ENCODE assay signal across 10 cellular contexts in the genomic region with DNA sequence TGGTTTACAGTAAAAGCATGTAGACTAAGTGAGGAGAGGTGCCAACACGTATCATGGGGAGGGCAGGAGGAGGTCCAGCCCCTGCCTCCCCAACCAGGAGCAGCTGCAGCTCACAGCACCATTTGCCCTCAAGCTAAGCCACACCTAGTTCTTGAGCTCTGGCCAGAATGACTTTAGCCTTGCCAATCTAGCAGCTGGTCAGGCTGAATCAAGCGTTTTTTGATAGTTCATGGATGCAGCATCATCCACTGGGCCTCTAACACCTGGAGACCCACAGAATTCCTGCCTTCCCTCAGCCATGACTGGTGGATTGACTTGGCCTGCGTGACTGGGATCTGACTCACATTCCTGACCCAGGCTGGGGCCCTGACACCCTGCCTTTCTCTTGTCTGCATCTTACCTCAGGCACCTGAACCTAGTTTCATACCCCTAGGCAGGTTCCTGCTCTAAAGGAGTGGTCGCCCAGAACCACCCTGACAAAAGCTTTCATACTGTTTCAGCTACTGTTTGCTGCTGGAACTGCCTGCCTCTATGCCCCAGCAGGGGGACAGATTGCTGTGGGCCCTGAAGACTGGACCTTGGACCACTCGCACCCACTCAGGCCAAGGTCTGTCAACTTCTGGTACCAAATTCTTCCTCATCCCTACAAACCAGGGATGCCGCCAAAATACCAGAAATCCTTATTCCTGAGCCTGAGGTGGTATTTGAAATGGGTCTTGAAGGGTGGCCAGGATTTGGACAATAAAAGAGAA.
DNase-seq lines count a peak whose midpoint lies in the region; ATAC-seq and TF ChIP-seq lines count a peak whose summit lies in the region.
"Had no signal": no experiment of that assay in that cellular context is flagged by ENCODE, and none has a peak within 500 bp of the region (broad histone marks: within the 10 kb centered on the region; RNA-seq: fewer than 3 reads in every experiment).

No MANE protein-coding gene starts in this region.

- intact Hi-C loops in body of pancreas (cut with DNase I): no loop called here
- intact Hi-C loops in ascending aorta (cut with DNase I): no loop called here

- WGBS in body of pancreas, 2 donors: 48 to 55% methylated on average over 6 of the region's 6 CpGs

- H3K4me1 ChIP-seq in body of pancreas: peaks cover 46% of the 10 kb centered on the region
- H3K4me1 ChIP-seq in ascending aorta: no peaks in the 10 kb centered on the region
- H3K4me1 ChIP-seq: esophagus muscularis mucosa had no signal

- no peak overlapping the region for H3K4me2 ChIP-seq in neural cell (ENCODE audit: low read length)

- peak in 1 of 3 donors; percentile 41 for TF ChIP-seq POLR2A in body of pancreas (IDR thresholded peaks at IDR 0.05)

- H4K20me1 ChIP-seq in neural cell (ENCODE audit: insufficient read depth): no peaks in the 10 kb centered on the region

- H3K9me3 ChIP-seq in body of pancreas: no peaks in the 10 kb centered on the region
- H3K9me3 ChIP-seq in neural cell (ENCODE audit: low read length): no peaks in the 10 kb centered on the region
- H3K9me3 ChIP-seq in ascending aorta: no peaks in the 10 kb centered on the region
- H3K9me3 ChIP-seq: esophagus muscularis mucosa had no signal

- H3K36me3 ChIP-seq in body of pancreas (replicated peaks in 1 of 2; ENCODE audit: insufficient read depth in 1 of 2, low read depth in 2 of 2) (no peaks in the 10 kb centered on the region), neural cell (ENCODE audit: insufficient read depth, low read length) (no peaks in the 10 kb centered on the region), ascending aorta (no peaks in the 10 kb centered on the region)
- H3K36me3 ChIP-seq: esophagus muscularis mucosa had no signal

- peak; percentile 42 for DNase-seq in EL
- peak; percentile 92 for DNase-seq in NCI-H2029 (lab: John Stamatoyannopoulos, UW)
- peak; percentile 83 to 93 (median 90) for DNase-seq in body of pancreas
- no peak for DNase-seq in ascending aorta (ENCODE audit: low spot score in 2 of 2)
- DNase-seq in NCI-H187 (lab: John Stamatoyannopoulos, UW): no peak
- DNase-seq in NCI-H526 (lab: John Stamatoyannopoulos, UW): no peak
- DNase-seq: stimulated activated CD4-positive, alpha-beta T cell treated with anti-CD3 and anti-CD28 coated beads, Interleukin-4, amount 100 ng/mL, for 24 hours had no signal

- TF ChIP-seq CTCF in body of pancreas (IDR thresholded peaks at IDR 0.05) (peak in 1 of 7 experiments; percentile 6), neural cell (IDR thresholded peaks at IDR 0.05; ENCODE audit: poor library complexity, severe bottlenecking) (no peak), ascending aorta (IDR thresholded peaks at IDR 0.05) (no peak)

- H3F3A ChIP-seq in neural cell (ENCODE audit: insufficient read depth, low read length, poor library complexity, severe bottlenecking): no peaks in the 10 kb centered on the region

- no peak overlapping the region for H3K9ac ChIP-seq in neural cell (ENCODE audit: low read length)

- H3K9me2 ChIP-seq in neural cell (ENCODE audit: insufficient read depth, low read length): no peaks in the 10 kb centered on the region

- H3K79me2 ChIP-seq in neural cell (replicated peaks; ENCODE audit: insufficient read depth, low read length): no peaks in the 10 kb centered on the region

- H2AFZ ChIP-seq in neural cell (ENCODE audit: low read depth, low read length): no peak overlapping the region

- H3K27ac ChIP-seq in body of pancreas (peak overlapping the region; percentile 72 to 84 (median 80)), neural cell (ENCODE audit: low read length) (peak overlapping the region; percentile 67), ascending aorta (no peak overlapping the region)
- H3K27ac ChIP-seq: esophagus muscularis mucosa had no signal

- ATAC-seq in body of pancreas (peak; percentile 93), HG02571 (IDR thresholded peaks at IDR 0.05; ENCODE audit: unreplicated experiment) (no peak)

- H3K27me3 ChIP-seq in body of pancreas (no peaks in the 10 kb centered on the region), neural cell (ENCODE audit: insufficient read depth, low read depth, low read length) (no peaks in the 10 kb centered on the region), ascending aorta (peaks cover 6% of the 10 kb centered on the region)
- H3K27me3 ChIP-seq: esophagus muscularis mucosa had no signal

- H3K4me3 ChIP-seq in body of pancreas (no peak overlapping the region), neural cell (ENCODE audit: low read length) (peak overlapping the region; percentile 9), ascending aorta (no peak overlapping the region)
- H3K4me3 ChIP-seq: esophagus muscularis mucosa had no signal

- no peak for TF ChIP-seq RAD21 in neural cell (conservative IDR thresholded peaks at IDR 0.05)

- no peak for TF ChIP-seq EP300 in neural cell (conservative IDR thresholded peaks at IDR 0.05; ENCODE audit: poor library complexity, severe bottlenecking)

TF ChIP-seq in neural cell, 6 proteins besides CTCF, POLR2A, EP300 and RAD21:
- no peak for TF ChIP-seq EZH2 (IDR thresholded peaks at IDR 0.05; ENCODE audit: borderline replicate concordance, insufficient read depth, low read length, poor library complexity, severe bottlenecking)
- no peak for TF ChIP-seq TAF1 (IDR thresholded peaks at IDR 0.05; ENCODE audit: low read depth)
- TF ChIP-seq MXI1 (conservative IDR thresholded peaks at IDR 0.05; ENCODE audit: poor library complexity, severe bottlenecking): no peak
- TF ChIP-seq POLR2AphosphoS5 (IDR thresholded peaks at IDR 0.05): no peak
- TF ChIP-seq, protein P1, sequence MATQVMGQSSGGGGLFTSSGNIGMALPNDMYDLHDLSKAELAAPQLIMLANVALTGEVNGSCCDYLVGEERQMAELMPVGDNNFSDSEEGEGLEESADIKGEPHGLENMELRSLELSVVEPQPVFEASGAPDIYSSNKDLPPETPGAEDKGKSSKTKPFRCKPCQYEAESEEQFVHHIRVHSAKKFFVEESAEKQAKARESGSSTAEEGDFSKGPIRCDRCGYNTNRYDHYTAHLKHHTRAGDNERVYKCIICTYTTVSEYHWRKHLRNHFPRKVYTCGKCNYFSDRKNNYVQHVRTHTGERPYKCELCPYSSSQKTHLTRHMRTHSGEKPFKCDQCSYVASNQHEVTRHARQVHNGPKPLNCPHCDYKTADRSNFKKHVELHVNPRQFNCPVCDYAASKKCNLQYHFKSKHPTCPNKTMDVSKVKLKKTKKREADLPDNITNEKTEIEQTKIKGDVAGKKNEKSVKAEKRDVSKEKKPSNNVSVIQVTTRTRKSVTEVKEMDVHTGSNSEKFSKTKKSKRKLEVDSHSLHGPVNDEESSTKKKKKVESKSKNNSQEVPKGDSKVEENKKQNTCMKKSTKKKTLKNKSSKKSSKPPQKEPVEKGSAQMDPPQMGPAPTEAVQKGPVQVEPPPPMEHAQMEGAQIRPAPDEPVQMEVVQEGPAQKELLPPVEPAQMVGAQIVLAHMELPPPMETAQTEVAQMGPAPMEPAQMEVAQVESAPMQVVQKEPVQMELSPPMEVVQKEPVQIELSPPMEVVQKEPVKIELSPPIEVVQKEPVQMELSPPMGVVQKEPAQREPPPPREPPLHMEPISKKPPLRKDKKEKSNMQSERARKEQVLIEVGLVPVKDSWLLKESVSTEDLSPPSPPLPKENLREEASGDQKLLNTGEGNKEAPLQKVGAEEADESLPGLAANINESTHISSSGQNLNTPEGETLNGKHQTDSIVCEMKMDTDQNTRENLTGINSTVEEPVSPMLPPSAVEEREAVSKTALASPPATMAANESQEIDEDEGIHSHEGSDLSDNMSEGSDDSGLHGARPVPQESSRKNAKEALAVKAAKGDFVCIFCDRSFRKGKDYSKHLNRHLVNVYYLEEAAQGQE (IDR thresholded peaks at IDR 0.05; ENCODE audit: borderline replicate concordance): no peak
- no peak for TF ChIP-seq SMC3 (conservative IDR thresholded peaks at IDR 0.05; ENCODE audit: poor library complexity)
TF ChIP-seq in neural cell: peak in this region for 0.

Comparison
In these comparisons a context has a peak if more than half of its experiments do, and no peak if none do; other contexts are left out.
1. DNase-seq: peak in EL (single experiment), NCI-H2029 (single experiment) and body of pancreas (4 of 4); none in ascending aorta (0 of 2), NCI-H187 (0 of 2) and NCI-H526 (0 of 2).
2. H3K27ac ChIP-seq: peak in body of pancreas (4 of 4) and neural cell (single experiment); none in ascending aorta (0 of 2).